Comparison of ENCODE assay signal across 28 cellular contexts in genomic region chr6:159683722-159684304, GRCh38. TPM values are rescaled to one million over a fixed set of nuclear protein-coding genes. Genes with fewer than 3 reads are reported as not detected.
DNase-seq lines count a peak whose midpoint lies in the region; ATAC-seq and TF ChIP-seq lines count a peak whose summit lies in the region.
"Had no signal": no experiment of that assay in that cellular context is flagged by ENCODE, and none has a peak within 500 bp of the region (broad histone marks: within the 10 kb centered on the region; RNA-seq: fewer than 3 reads in every experiment).

No MANE protein-coding gene starts in this region.

- H3K9me3 Mint-ChIP-seq in HFFc6 (no peaks in the 10 kb centered on the region), type B pancreatic cell (no peaks in the 10 kb centered on the region)
- peaks cover 2% of the 10 kb centered on the region for H3K9me3 Mint-ChIP-seq in dendritic cell treated with granulocyte-macrophage colony-stimulating factor and Interleukin-4, amounts not matched to agents 40 ng/mL and 50 ng/mL, for 4 days
- H3K9me3 Mint-ChIP-seq: CD8-positive, alpha-beta memory T cell; GM23338; H9; IgD-negative memory B cell had no signal

- H3K9me3 ChIP-seq in liver (ENCODE audit: control insufficient read depth in 4 of 4, low read length in 3 of 4) (no peaks in the 10 kb centered on the region), gastrocnemius medialis (no peaks in the 10 kb centered on the region)
- H3K9me3 ChIP-seq: SJSA1 had no signal

- no peak for ATAC-seq in gastrocnemius medialis
- ATAC-seq: GM12878, GM23338 had no signal

- no peak overlapping the region for H3K27ac ChIP-seq in liver (ENCODE audit: low read depth in 1 of 2, low read length in 2 of 2)
- peak overlapping the region; percentile 44 to 56 (median 48) for H3K27ac ChIP-seq in gastrocnemius medialis
- H3K27ac ChIP-seq: C4-2B, PC-9 had no signal

- H3K27ac Mint-ChIP-seq in HFFc6: 0 out of 2 replicates have a peak overlapping the region, but pooled peaks have one; percentile 7
- H3K27ac Mint-ChIP-seq in dendritic cell treated with granulocyte-macrophage colony-stimulating factor and Interleukin-4, amounts not matched to agents 40 ng/mL and 50 ng/mL, for 4 days: peak overlapping the region; percentile 63
- H3K27ac Mint-ChIP-seq in type B pancreatic cell: no peak overlapping the region
- H3K27ac Mint-ChIP-seq: B cell, GM23338, H9, IgD-negative memory B cell had no signal

- TF ChIP-seq CTCF in HFFc6 (IDR thresholded peaks at IDR 0.05) (no peak), liver (IDR thresholded peaks at IDR 0.05; ENCODE audit: low read depth, low read length, missing input control) (no peak), gastrocnemius medialis (IDR thresholded peaks at IDR 0.05 in 4 of 5, conservative IDR thresholded peaks at IDR 0.05 in 1 of 5) (no peak), type B pancreatic cell (conservative IDR thresholded peaks at IDR 0.05) (no peak)

- H3K27me3 ChIP-seq in liver (ENCODE audit: control insufficient read depth in 4 of 4, insufficient read depth in 4 of 4, low read length in 3 of 4): no peaks in the 10 kb centered on the region
- H3K27me3 ChIP-seq in gastrocnemius medialis: no peaks in the 10 kb centered on the region
- H3K27me3 ChIP-seq: SJSA1 had no signal

- H3K36me3 Mint-ChIP-seq in HFFc6 (ENCODE audit: low read depth) (peaks cover 15% of the 10 kb centered on the region), type B pancreatic cell (peaks cover 33% of the 10 kb centered on the region)
- H3K36me3 Mint-ChIP-seq in dendritic cell treated with granulocyte-macrophage colony-stimulating factor and Interleukin-4, amounts not matched to agents 40 ng/mL and 50 ng/mL, for 4 days (ENCODE audit: low read depth): peaks cover 88% of the 10 kb centered on the region

- H3K4me3 ChIP-seq in liver (ENCODE audit: low read depth in 1 of 3, low read length in 3 of 3) (no peak overlapping the region), gastrocnemius medialis (no peak overlapping the region)
- H3K4me3 ChIP-seq: GM12878, GM23338, PC-9, SJSA1 had no signal

- TF ChIP-seq POLR2A in gastrocnemius medialis (IDR thresholded peaks at IDR 0.05): no peak

- H3K36me3 ChIP-seq in liver (ENCODE audit: control insufficient read depth in 4 of 4, insufficient read depth in 3 of 4, low read depth in 1 of 4, low read length in 3 of 4): peaks cover 9 to 80% (median 58%) of the 10 kb centered on the region in 4 donors
- H3K36me3 ChIP-seq in gastrocnemius medialis: peaks cover 11 to 99% of the 10 kb centered on the region in 2 donors

- no peaks in the 10 kb centered on the region for H3K27me3 Mint-ChIP-seq in HFFc6 (ENCODE audit: insufficient read depth)
- no peaks in the 10 kb centered on the region for H3K27me3 Mint-ChIP-seq in dendritic cell treated with granulocyte-macrophage colony-stimulating factor and Interleukin-4, amounts not matched to agents 40 ng/mL and 50 ng/mL, for 4 days
- H3K27me3 Mint-ChIP-seq in type B pancreatic cell: no peaks in the 10 kb centered on the region
- H3K27me3 Mint-ChIP-seq: B cell; CD8-positive, alpha-beta memory T cell; IgD-negative memory B cell had no signal

- no peak for TF ChIP-seq RAD21 in liver (IDR thresholded peaks at IDR 0.05)

- in situ Hi-C loops in gastrocnemius medialis (cut with MboI; ENCODE audit: low sequenced_read_pairs in 4 of 4): loop anchor here (10.0 to 25.0 kb wide), 3 partner anchors 61 to 278 kb away; partner anchors contain the start of gene IGF2R (in 1 of the 4)

- no peak overlapping the region for H3K4me3 Mint-ChIP-seq in HFFc6
- H3K4me3 Mint-ChIP-seq in dendritic cell treated with granulocyte-macrophage colony-stimulating factor and Interleukin-4, amounts not matched to agents 40 ng/mL and 50 ng/mL, for 4 days: no peak overlapping the region
- H3K4me3 Mint-ChIP-seq in type B pancreatic cell: no peak overlapping the region
- H3K4me3 Mint-ChIP-seq: B cell; CD8-positive, alpha-beta memory T cell; GM23338; H9; IgD-negative memory B cell had no signal

- intact Hi-C loops in dendritic cell treated with granulocyte-macrophage colony-stimulating factor and Interleukin-4, amounts not matched to agents 40 ng/mL and 50 ng/mL, for 4 days (cut with micrococcal nuclease): no loop called here
- intact Hi-C loops in gastrocnemius medialis (cut with DNase I; ENCODE audit: low total_unique reads): no loop called here

- H3K4me1 Mint-ChIP-seq in HFFc6 (ENCODE audit: low read depth): peaks cover 34% of the 10 kb centered on the region
- peaks cover 36% of the 10 kb centered on the region for H3K4me1 Mint-ChIP-seq in dendritic cell treated with granulocyte-macrophage colony-stimulating factor and Interleukin-4, amounts not matched to agents 40 ng/mL and 50 ng/mL, for 4 days (ENCODE audit: low read depth)
- peaks cover 7% of the 10 kb centered on the region for H3K4me1 Mint-ChIP-seq in type B pancreatic cell (ENCODE audit: unreplicated experiment)
- H3K4me1 Mint-ChIP-seq: GM23338, H9 had no signal

- H3K4me1 ChIP-seq in liver (ENCODE audit: control insufficient read depth in 4 of 4, insufficient read depth in 4 of 4, low read length in 3 of 4): peaks cover 3 to 28% (median 22%) of the 10 kb centered on the region in 4 donors
- H3K4me1 ChIP-seq in gastrocnemius medialis: peaks cover 30 to 56% of the 10 kb centered on the region in 2 donors

- DNase-seq in HFFc6 (no peak), gastrocnemius medialis (no peak), A172 (ENCODE audit: low spot score) (no peak), type B pancreatic cell (ENCODE audit: extremely low spot score, unreplicated experiment) (no peak)
- DNase-seq in stimulated activated CD8-positive, alpha-beta memory T cell treated with anti-CD3 and anti-CD28 coated beads, Interleukin-4, amount 100 ng/mL, for 48 hours: no peak
- DNase-seq: CD8-positive, alpha-beta memory T cell; DMS 273 treated with DMSO at 0.1 percent for 48 hours; DMS79; EL; GDM1; H9; NCI-H1092 treated with DMSO at 0.1 percent for 48 hours; NCI-H1436; NCI-H1930; NCI-H2107; NCI-H446 treated with DMSO at 0.1 percent for 48 hours; NCI-H526; NCI-H82; PC-9; RPMI8226 had no signal

- H3K9ac ChIP-seq in liver (ENCODE audit: low read depth in 1 of 2, low read length in 2 of 2): no peak overlapping the region

- WGBS in liver: 86% methylated on average over 2 of the region's 2 CpGs

TF ChIP-seq in liver, 16 proteins besides CTCF, POLR2A, EP300 and RAD21:
- peak; percentile 15 for TF ChIP-seq HNF4A (conservative IDR thresholded peaks at IDR 0.05)
- no peak for TF ChIP-seq TAF1 (conservative IDR thresholded peaks at IDR 0.05)
TF ChIP-seq in liver: peak in this region for 1.

RNA-seq across cellular contexts. Expression of gene SOD2, which starts 9.2 kb away (rescaled TPM):
- total RNA-seq in HFFc6 (2021; fragmentation: NEBNext Ultra II Directional; extraction: Animal tissue kit (Norgen Biotek cat#: 25700)): 10 to 100 TPM; 73.2 to 87.6 (median 75.3) TPM
- total RNA-seq in liver (100 to 1,000 TPM; 292 to 952 TPM), gastrocnemius medialis (over 10,000 TPM; 10,850 to 22,513 (median 13,452) TPM), type B pancreatic cell (ENCODE audit: low replicate concordance) (78.1 and 100 TPM in 2 replicates)
- polyA plus RNA-seq in liver: 100 to 1,000 TPM; 143 to 722 TPM
- total RNA-seq in A172 (2014; rRNA removed; shearing (Covaris generic)): 155 and 160 TPM in 2 replicates

RNA-seq across cellular contexts. Expression of gene WTAP, which starts 43.5 kb away (rescaled TPM):
- total RNA-seq in HFFc6 (2021; fragmentation: NEBNext Ultra II Directional; extraction: Animal tissue kit (Norgen Biotek cat#: 25700)): 10 to 100 TPM; 64.0 to 73.5 (median 68.7) TPM
- 10 to 100 TPM; 34.9 to 43.8 TPM for total RNA-seq in liver
- 10 to 100 TPM; 21.0 to 38.0 TPM for polyA plus RNA-seq in liver
- total RNA-seq in gastrocnemius medialis: 100 to 1,000 TPM; 147 to 238 (median 193) TPM
- total RNA-seq in A172 (2014; rRNA removed; shearing (Covaris generic)): 98.3 and 115 TPM in 2 replicates
- total RNA-seq in type B pancreatic cell (ENCODE audit: low replicate concordance): 96.9 and 108 TPM in 2 replicates

Comparison
In these comparisons a context has a peak if more than half of its experiments do, and no peak if none do; other contexts are left out.
1. H3K27ac ChIP-seq: peak in gastrocnemius medialis (4 of 4); none in liver (0 of 2).
2. RNA of gene SOD2, which starts 9.2 kb away (total RNA-seq): 10,850 to 22,513 TPM in gastrocnemius medialis; 292 to 952 TPM in liver, 155 to 160 TPM in A172, 78.1 to 100 TPM in type B pancreatic cell and 73.2 to 87.6 TPM in HFFc6; every median in the first group is over 10 times any median in the second.